14 cellular contexts compared by ENCODE assay signal in the genomic region with DNA sequence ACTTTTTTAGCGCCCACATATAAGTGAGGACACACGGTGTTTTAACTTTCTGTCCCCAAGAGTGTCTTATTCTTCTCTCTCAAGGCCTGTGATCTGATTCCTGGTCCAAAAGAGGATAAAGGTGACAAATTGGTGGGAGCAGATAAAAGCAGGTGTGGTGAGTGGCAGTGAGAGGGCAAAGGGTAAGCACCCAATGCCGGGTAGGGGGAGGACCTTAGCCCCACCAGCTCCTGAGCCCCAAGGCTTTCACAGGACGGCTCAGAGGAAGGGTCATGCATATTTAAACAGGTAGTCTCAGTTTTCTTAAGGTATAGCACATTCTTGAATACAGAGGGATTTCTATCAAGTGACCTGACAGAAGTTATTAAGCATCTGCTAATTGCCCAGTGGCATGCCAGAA. TPM values are rescaled to one million over a fixed set of nuclear protein-coding genes. Genes with fewer than 3 reads are reported as not detected.
A peak's percentile ranks its signal among the peaks of the same experiment; 100 is the strongest.
DNase-seq lines count a peak whose midpoint lies in the region; ATAC-seq, FAIRE-seq and TF ChIP-seq lines count a peak whose summit lies in the region.
"Had no signal": no experiment of that assay in that cellular context is flagged by ENCODE, and none has a peak within 500 bp of the region (broad histone marks: within the 10 kb centered on the region; RNA-seq: fewer than 3 reads in every experiment).

No MANE protein-coding gene starts in this region.

- ATAC-seq in activated CD4-positive, alpha-beta T cell treated with anti-CD3 and anti-CD28 coated beads for 36 hours = no peak
- ATAC-seq in A549 (no peak), HG02642 (IDR thresholded peaks at IDR 0.05; ENCODE audit: poor library complexity, unreplicated experiment) (no peak)
- ATAC-seq in activated T-helper 17 cell treated with anti-CD3 and anti-CD28 coated beads, Interleukin-2, amount 50 U/mL, for 72 hours (replicated peaks) = no peak

- H3K9me3 ChIP-seq in A549 (no peaks in the 10 kb centered on the region), mesenchymal stem cell (ENCODE audit: control insufficient read depth, low read length) (no peaks in the 10 kb centered on the region)
- H3K9me3 ChIP-seq: BLaER1 had no signal

- H2BK15ac ChIP-seq in mesenchymal stem cell (ENCODE audit: low read depth, poor library complexity, severe bottlenecking) = no peak overlapping the region

- no peak for TF ChIP-seq EP300 in A549 (IDR thresholded peaks at IDR 0.05)

- WGBS in A549 (ENCODE audit: missing lambda C conversion rate) = 84% methylated on average over 4 of the region's 4 CpGs
- 97% methylated on average over 4 of the region's 4 CpGs for WGBS in mesenchymal stem cell

- H3K4me3 ChIP-seq in A549 (no peak overlapping the region), mesenchymal stem cell (ENCODE audit: insufficient read depth in 1 of 2, low read depth in 1 of 2, low read length in 2 of 2) (no peak overlapping the region), coronary artery (no peak overlapping the region)
- H3K4me3 ChIP-seq: BLaER1 had no signal

- no peaks in the 10 kb centered on the region for H3K9me3 Mint-ChIP-seq in activated CD4-positive, alpha-beta T cell treated with anti-CD3 and anti-CD28 coated beads for 36 hours (ENCODE audit: low read depth)
- no peaks in the 10 kb centered on the region for H3K9me3 Mint-ChIP-seq in activated T-helper 17 cell treated with anti-CD3 and anti-CD28 coated beads, Interleukin-2, amount 50 U/mL, for 72 hours
- H3K9me3 Mint-ChIP-seq: IgD-negative memory B cell had no signal

- no peaks in the 10 kb centered on the region for H3K27me3 ChIP-seq in mesenchymal stem cell (ENCODE audit: control insufficient read depth in 1 of 2, insufficient read depth in 1 of 2, low read length in 2 of 2)
- H3K27me3 ChIP-seq: BLaER1 had no signal

- H3K18ac ChIP-seq in mesenchymal stem cell (ENCODE audit: low read depth in 1 of 2, low read length in 2 of 2) = no peak overlapping the region

- H3K9ac ChIP-seq in mesenchymal stem cell (ENCODE audit: low read length) = no peak overlapping the region
- H3K9ac ChIP-seq: BLaER1 had no signal

- no peak overlapping the region for H2BK120ac ChIP-seq in mesenchymal stem cell (ENCODE audit: low read depth, low read length)

- no peak overlapping the region for H2AFZ ChIP-seq in mesenchymal stem cell (ENCODE audit: low read depth, low read length)

- H3K4me2 ChIP-seq in A549 = no peak overlapping the region
- no peak overlapping the region for H3K4me2 ChIP-seq in mesenchymal stem cell (ENCODE audit: low read length, poor library complexity, severe bottlenecking)
- H3K4me2 ChIP-seq: BLaER1 had no signal

- H4K8ac ChIP-seq in mesenchymal stem cell (ENCODE audit: low read length) = peak overlapping the region; percentile 45

- H4K91ac ChIP-seq in mesenchymal stem cell (ENCODE audit: low read length) = no peak overlapping the region

- H3K14ac ChIP-seq in mesenchymal stem cell (ENCODE audit: low read length in 2 of 2) = no peak overlapping the region

- peak overlapping the region; percentile 77 for H2AK5ac ChIP-seq in mesenchymal stem cell (ENCODE audit: low read length, severe bottlenecking)

- DNase-seq in activated CD4-positive, alpha-beta T cell treated with anti-CD3 and anti-CD28 coated beads for 36 hours = no peak
- DNase-seq in activated CD4-positive, alpha-beta T cell treated with anti-CD3 and anti-CD28 coated beads, Interleukin-2, amount 50 U/mL, for 4 hours = no peak
- no peak for DNase-seq in A549 (ENCODE audit: low read depth in 1 of 2, low spot score in 1 of 2)
- DNase-seq in mesenchymal stem cell = no peak
- no peak for DNase-seq in coronary artery (ENCODE audit: low spot score)
- no peak for DNase-seq in NAMALWA (ENCODE audit: low spot score)
- DNase-seq: NCI-H1436, NCI-H2081 treated with DMSO at 0.1 percent for 48 hours had no signal

- H3K27me3 Mint-ChIP-seq in activated CD4-positive, alpha-beta T cell treated with anti-CD3 and anti-CD28 coated beads for 36 hours = no peaks in the 10 kb centered on the region
- no peaks in the 10 kb centered on the region for H3K27me3 Mint-ChIP-seq in activated T-helper 17 cell treated with anti-CD3 and anti-CD28 coated beads, Interleukin-2, amount 50 U/mL, for 72 hours
- H3K27me3 Mint-ChIP-seq: IgD-negative memory B cell had no signal

- no peak for TF ChIP-seq POLR2A in A549 (IDR thresholded peaks at IDR 0.05; ENCODE audit: low read length)

- H3K4me1 ChIP-seq in A549 (peaks cover 9% of the 10 kb centered on the region), mesenchymal stem cell (ENCODE audit: control insufficient read depth, insufficient read depth, low read depth, low read length) (peaks cover 14% of the 10 kb centered on the region)
- H3K4me1 ChIP-seq: BLaER1 had no signal

- H3K79me1 ChIP-seq in mesenchymal stem cell (replicated peaks; ENCODE audit: low read length, poor library complexity, severe bottlenecking) = peaks cover 31% of the 10 kb centered on the region

- H3K4me1 Mint-ChIP-seq in activated CD4-positive, alpha-beta T cell treated with anti-CD3 and anti-CD28 coated beads for 36 hours = no peaks in the 10 kb centered on the region
- H3K4me1 Mint-ChIP-seq in activated T-helper 17 cell treated with anti-CD3 and anti-CD28 coated beads, Interleukin-2, amount 50 U/mL, for 72 hours = no peaks in the 10 kb centered on the region

- peak overlapping the region; percentile 1 for H3K27ac Mint-ChIP-seq in activated CD4-positive, alpha-beta T cell treated with anti-CD3 and anti-CD28 coated beads for 36 hours
- peak overlapping the region; percentile 61 for H3K27ac Mint-ChIP-seq in activated T-helper 17 cell treated with anti-CD3 and anti-CD28 coated beads, Interleukin-2, amount 50 U/mL, for 72 hours

- no peak overlapping the region for H3K27ac ChIP-seq in A549
- no peak overlapping the region for H3K27ac ChIP-seq in mesenchymal stem cell (ENCODE audit: low read length, poor library complexity, severe bottlenecking)
- no peak overlapping the region for H3K27ac ChIP-seq in coronary artery
- H3K27ac ChIP-seq: 22Rv1, BLaER1 had no signal

- H3K23ac ChIP-seq in mesenchymal stem cell (ENCODE audit: low read length in 2 of 2) = no peak overlapping the region

- no peak overlapping the region for H3K4me3 Mint-ChIP-seq in activated CD4-positive, alpha-beta T cell treated with anti-CD3 and anti-CD28 coated beads for 36 hours
- no peak overlapping the region for H3K4me3 Mint-ChIP-seq in activated T-helper 17 cell treated with anti-CD3 and anti-CD28 coated beads, Interleukin-2, amount 50 U/mL, for 72 hours

- H3K4ac ChIP-seq in mesenchymal stem cell (ENCODE audit: low read depth in 1 of 2, low read length in 2 of 2) = no peak overlapping the region

- H3K36me3 ChIP-seq in mesenchymal stem cell (ENCODE audit: control insufficient read depth in 1 of 2, insufficient read depth in 2 of 2, low read depth in 1 of 2, low read length in 2 of 2) = peaks cover 23 to 58% of the 10 kb centered on the region in 2 experiments

- intact Hi-C loops in activated CD4-positive, alpha-beta T cell treated with anti-CD3 and anti-CD28 coated beads for 36 hours (cut with DNase I, micrococcal nuclease) = no loop called here

- FAIRE-seq in A549 (lab: Jason Lieb, UNC) = peak; percentile 46
- FAIRE-seq: H54 had no signal

- no peak for TF ChIP-seq RAD21 in A549 (conservative IDR thresholded peaks at IDR 0.05 in 1 of 2, IDR thresholded peaks at IDR 0.05 in 1 of 2)

- H3K36me3 Mint-ChIP-seq in activated CD4-positive, alpha-beta T cell treated with anti-CD3 and anti-CD28 coated beads for 36 hours (ENCODE audit: low read depth) = peaks cover 52% of the 10 kb centered on the region
- H3K36me3 Mint-ChIP-seq in activated T-helper 17 cell treated with anti-CD3 and anti-CD28 coated beads, Interleukin-2, amount 50 U/mL, for 72 hours (ENCODE audit: low read depth) = peaks cover 100% of the 10 kb centered on the region

- no peak overlapping the region for H2BK5ac ChIP-seq in mesenchymal stem cell (ENCODE audit: low read depth, low read length, poor library complexity, severe bottlenecking)

- POLR2A ChIA-PET in activated CD4-positive, alpha-beta T cell treated with anti-CD3 and anti-CD28 coated beads for 36 hours (lab: Charles Lee) = no interaction called here
- POLR2A ChIA-PET in A549 (lab: Yijun Ruan, JAX) = no interaction called here

- CTCF ChIA-PET in activated CD4-positive, alpha-beta T cell treated with anti-CD3 and anti-CD28 coated beads for 36 hours (lab: Charles Lee) = interaction anchor here (0.6 to 0.9 kb wide), 2 partner anchors 10 to 26 kb away, joined by 3 to 4 read pairs; no protein-coding TSS in a partner anchor
- CTCF ChIA-PET in A549 (lab: Yijun Ruan, JAX) = interaction anchor here (1.6 kb wide), 1 partner anchor 13 kb away, joined by 3 read pairs; no protein-coding TSS in a partner anchor

- TF ChIP-seq CTCF in A549 (IDR thresholded peaks at IDR 0.05) (no peak), coronary artery (IDR thresholded peaks at IDR 0.05) (no peak)

- no peak overlapping the region for H2BK12ac ChIP-seq in mesenchymal stem cell (ENCODE audit: low read length in 2 of 2)

TF ChIP-seq in A549, 52 proteins besides CTCF, POLR2A, EP300 and RAD21 (continues in another document):
- TF ChIP-seq, protein P1, sequence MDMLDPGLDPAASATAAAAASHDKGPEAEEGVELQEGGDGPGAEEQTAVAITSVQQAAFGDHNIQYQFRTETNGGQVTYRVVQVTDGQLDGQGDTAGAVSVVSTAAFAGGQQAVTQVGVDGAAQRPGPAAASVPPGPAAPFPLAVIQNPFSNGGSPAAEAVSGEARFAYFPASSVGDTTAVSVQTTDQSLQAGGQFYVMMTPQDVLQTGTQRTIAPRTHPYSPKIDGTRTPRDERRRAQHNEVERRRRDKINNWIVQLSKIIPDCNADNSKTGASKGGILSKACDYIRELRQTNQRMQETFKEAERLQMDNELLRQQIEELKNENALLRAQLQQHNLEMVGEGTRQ (IDR thresholded peaks at IDR 0.05) = no peak

RNA-seq across cellular contexts. Expression of a gene that starts 19.6 kb away (rescaled TPM):
- total RNA-seq in activated CD4-positive, alpha-beta T cell treated with anti-CD3 and anti-CD28 coated beads for 36 hours = 100 to 1,000 TPM; 136 to 194 TPM
- 54.6 and 68.7 TPM in 2 replicates for polyA plus RNA-seq in A549 (2011; rRNA removed)
- 20.9 and 26.8 TPM in 2 replicates for polyA plus RNA-seq in A549 (2012; cell fraction: cytosol; rRNA removed)
- polyA plus RNA-seq in A549 (2012; cell fraction: nucleus; rRNA removed) = 26.0 and 49.8 TPM in 2 replicates
- 39.2 to 40.8 TPM (median 39.8 TPM) in 3 replicates for polyA plus RNA-seq in A549 (2017; fragmentation: RNase III; extraction: RNeasy Plus Mini Kit Qiagen cat#74134 plus additional on column Dnase treatment)
- 50.6 and 60.7 TPM in 2 replicates for polyA minus RNA-seq in A549 (2011; rRNA and poly(A)+ RNA removed)
- 100 to 1,000 TPM; 123 to 184 TPM for total RNA-seq in activated T-helper 17 cell treated with anti-CD3 and anti-CD28 coated beads, Interleukin-2, amount 50 U/mL, for 72 hours
- 30.8 TPM for polyA plus RNA-seq in mesenchymal stem cell (2013, experiment 1 of 2)
- polyA plus RNA-seq in mesenchymal stem cell (2013, experiment 2 of 2) = 30.9 TPM
